ENCODE assay signal across 22 cellular contexts in genomic region chr12:89559753-89560152, GRCh38. TPM values are rescaled to one million over a fixed set of nuclear protein-coding genes. Genes with fewer than 3 reads are reported as not detected.
A peak's percentile ranks its signal among the peaks of the same experiment; 100 is the strongest.
DNase-seq lines count a peak whose midpoint lies in the region; ATAC-seq and TF ChIP-seq lines count a peak whose summit lies in the region.
"Had no signal": no experiment of that assay in that cellular context is flagged by ENCODE, and none has a peak within 500 bp of the region (broad histone marks: within the 10 kb centered on the region; RNA-seq: fewer than 3 reads in every experiment).

No MANE protein-coding gene starts in this region.

- POLR2A ChIA-PET in CD8-positive, alpha-beta T cell (lab: Charles Lee) = no interaction called here
- POLR2A ChIA-PET in HCT116 (lab: Charles Lee) = no interaction called here

- H3K4me1 ChIP-seq in CD8-positive, alpha-beta T cell (ENCODE audit: insufficient read depth, low read length) = no peaks in the 10 kb centered on the region
- H3K4me1 ChIP-seq in HCT116 (ENCODE audit: control insufficient read depth in 1 of 2, insufficient read depth in 2 of 2, low read length in 2 of 2) = peaks cover 5 to 15% of the 10 kb centered on the region in 2 experiments; a peak in 3 of 4 replicates
- H3K4me1 ChIP-seq: BLaER1 treated with 17β-estradiol and CSF1 and Interleukin-3, amounts not matched to agents 10 nM and 100 nM had no signal

- RAD21 ChIA-PET in HCT116 (lab: Charles Lee; ENCODE audit: low non-redundant PET in 1 of 2, low total read pairs in 2 of 2, uncharacterized antibody in 2 of 2, unreplicated experiment in 2 of 2) = no interaction called here

- no peaks in the 10 kb centered on the region for H3K36me3 ChIP-seq in CD8-positive, alpha-beta T cell (ENCODE audit: insufficient read depth, low read length)
- H3K36me3 ChIP-seq in HCT116 (ENCODE audit: control insufficient read depth in 1 of 2, insufficient read depth in 2 of 2, low read length in 2 of 2) = no peaks in the 10 kb centered on the region
- H3K36me3 ChIP-seq: BLaER1 treated with 17β-estradiol and CSF1 and Interleukin-3, amounts not matched to agents 10 nM and 100 nM had no signal

- no peaks in the 10 kb centered on the region for H3K9me2 ChIP-seq in HCT116 (ENCODE audit: insufficient read depth)

- no TSS peak for BruUV-seq in HCT116 (replicated peaks; lab: Mats Ljungman, UMichigan)

- no peak for DNase-seq in CD8-positive, alpha-beta T cell
- DNase-seq in HCT116 (ENCODE audit: low read depth, low spot score) = no peak
- peak; percentile 70 for DNase-seq in islet precursor cell
- no peak for DNase-seq in posterior cingulate gyrus
- no peak for DNase-seq in ACHN
- DNase-seq: 8988T; AML-193; CD4-positive, alpha-beta T cell; CD8-positive, alpha-beta memory T cell; COR-L47; DMS 273 treated with DMSO at 0.1 percent for 48 hours; DMS153; DMS53; DMS79; DND-41; EL; GDM1 had no signal

- no peaks in the 10 kb centered on the region for H3K4me1 Mint-ChIP-seq in CD8-positive, alpha-beta T cell (ENCODE audit: low read depth)
- H3K4me1 Mint-ChIP-seq: B cell; CD8-positive, alpha-beta memory T cell had no signal

- no peak overlapping the region for H3K9ac ChIP-seq in HCT116 (ENCODE audit: low read length)
- H3K9ac ChIP-seq: BLaER1 treated with 17β-estradiol and CSF1 and Interleukin-3, amounts not matched to agents 10 nM and 100 nM had no signal

- no peaks in the 10 kb centered on the region for H3K9me3 ChIP-seq in CD8-positive, alpha-beta T cell (ENCODE audit: low read length)
- H3K9me3 ChIP-seq in HCT116 (ENCODE audit: control insufficient read depth in 1 of 2, insufficient read depth in 1 of 2, low read depth in 1 of 2, low read length in 2 of 2) = no peaks in the 10 kb centered on the region
- H3K9me3 ChIP-seq: BLaER1 treated with 17β-estradiol and CSF1 and Interleukin-3, amounts not matched to agents 10 nM and 100 nM had no signal

- no peaks in the 10 kb centered on the region for H4K20me1 ChIP-seq in HCT116 (ENCODE audit: insufficient read depth)
- H4K20me1 ChIP-seq: BLaER1 treated with 17β-estradiol and CSF1 and Interleukin-3, amounts not matched to agents 10 nM and 100 nM had no signal

- CTCF ChIA-PET in CD8-positive, alpha-beta T cell (lab: Charles Lee) = interaction anchor here (0.9 to 3.1 kb wide), 2 partner anchors 16 to 98 kb away, joined by 4 to 16 read pairs; no protein-coding TSS in a partner anchor
- CTCF ChIA-PET in HCT116 (lab: Charles Lee) = no interaction called here

- H3K9me3 Mint-ChIP-seq in CD8-positive, alpha-beta T cell = no peaks in the 10 kb centered on the region
- H3K9me3 Mint-ChIP-seq: CD4-positive, alpha-beta T cell; CD8-positive, alpha-beta memory T cell had no signal

- H3K4me2 ChIP-seq in HCT116 (ENCODE audit: low read length) = no peak overlapping the region
- H3K4me2 ChIP-seq: BLaER1 treated with 17β-estradiol and CSF1 and Interleukin-3, amounts not matched to agents 10 nM and 100 nM had no signal

- in situ Hi-C loops in ACHN (cut with HindIII; ENCODE audit: low pct_ligation_motif_present, low pct_unique_long_range_greater_than_20kb, low sequenced_read_pairs) = no loop called here

- no peak for ATAC-seq in CD8-positive, alpha-beta T cell
- ATAC-seq in HCT116 = no peak
- no peak for ATAC-seq in HG03108 (IDR thresholded peaks at IDR 0.05; ENCODE audit: unreplicated experiment)
- ATAC-seq: GM12878 had no signal

- no peaks in the 10 kb centered on the region for H3K36me3 Mint-ChIP-seq in CD8-positive, alpha-beta T cell

- H3K4me3 ChIP-seq in CD8-positive, alpha-beta T cell (ENCODE audit: low read depth, low read length) = no peak overlapping the region
- H3K4me3 ChIP-seq in HCT116 (replicated peaks in 1 of 2; ENCODE audit: low read depth in 1 of 2, low read length in 2 of 2) = no peak overlapping the region
- H3K4me3 ChIP-seq: BLaER1 treated with 17β-estradiol and CSF1 and Interleukin-3, amounts not matched to agents 10 nM and 100 nM; GM12878 had no signal

- H3K79me2 ChIP-seq in HCT116 (ENCODE audit: insufficient read depth, low read length) = no peaks in the 10 kb centered on the region

- H3K27ac Mint-ChIP-seq in CD8-positive, alpha-beta T cell = peak overlapping the region; percentile 8
- H3K27ac Mint-ChIP-seq: B cell; CD4-positive, alpha-beta T cell; CD8-positive, alpha-beta memory T cell had no signal

- H3K27me3 Mint-ChIP-seq in CD8-positive, alpha-beta T cell (ENCODE audit: low read depth) = no peaks in the 10 kb centered on the region
- H3K27me3 Mint-ChIP-seq: CD4-positive, alpha-beta T cell; CD8-positive, alpha-beta memory T cell had no signal

- no peaks in the 10 kb centered on the region for H3K27me3 ChIP-seq in CD8-positive, alpha-beta T cell (ENCODE audit: insufficient read depth, low read length)
- no peaks in the 10 kb centered on the region for H3K27me3 ChIP-seq in HCT116 (ENCODE audit: insufficient read depth, low read length)
- H3K27me3 ChIP-seq: BLaER1 treated with 17β-estradiol and CSF1 and Interleukin-3, amounts not matched to agents 10 nM and 100 nM had no signal

- TF ChIP-seq RAD21 in HCT116 (IDR thresholded peaks at IDR 0.05; ENCODE audit: low read depth) = no peak

- TF ChIP-seq POLR2A in HCT116 (IDR thresholded peaks at IDR 0.05; ENCODE audit: borderline replicate concordance, extremely low read depth, insufficient read depth, insufficient read length) = no peak

- no peak overlapping the region for H3K27ac ChIP-seq in CD8-positive, alpha-beta T cell (ENCODE audit: low read depth, low read length)
- no peak overlapping the region for H3K27ac ChIP-seq in HCT116 (ENCODE audit: low read depth, low read length)
- H3K27ac ChIP-seq: BLaER1 treated with 17β-estradiol and CSF1 and Interleukin-3, amounts not matched to agents 10 nM and 100 nM; C4-2B had no signal

- H3K4me3 Mint-ChIP-seq in CD8-positive, alpha-beta T cell = no peak overlapping the region
- H3K4me3 Mint-ChIP-seq: B cell; CD4-positive, alpha-beta T cell; CD8-positive, alpha-beta memory T cell had no signal

- intact Hi-C loops in CD8-positive, alpha-beta T cell (cut with DNase I, micrococcal nuclease) = no loop called here
- intact Hi-C loops in HCT116 (cut with micrococcal nuclease) = no loop called here
- intact Hi-C loops in posterior cingulate gyrus (cut with DNase I) = no loop called here

- H2AFZ ChIP-seq in HCT116 (ENCODE audit: low read depth, low read length, poor library complexity, severe bottlenecking) = no peak overlapping the region

- no peak for TF ChIP-seq CTCF in CD8-positive, alpha-beta T cell (IDR thresholded peaks at IDR 0.05)
- TF ChIP-seq CTCF in HCT116 (IDR thresholded peaks at IDR 0.05 in 2 of 3, conservative IDR thresholded peaks at IDR 0.05 in 1 of 3; ENCODE audit: borderline replicate concordance in 1 of 3, insufficient read depth in 1 of 3, low read depth in 2 of 3, low read length in 2 of 3) = no peak

TF ChIP-seq in HCT116, 20 proteins besides CTCF, POLR2A, EP300 and RAD21:
- TF ChIP-seq SRF (IDR thresholded peaks at IDR 0.05; ENCODE audit: low read depth) (no peak), TCF7L2 (IDR thresholded peaks at IDR 0.05; ENCODE audit: borderline replicate concordance, extremely low read depth, insufficient read depth, insufficient read length) (peak; percentile 51)

RNA-seq across cellular contexts. Expression of gene POC1B, which starts 33.9 kb away (rescaled TPM):
- total RNA-seq in CD8-positive, alpha-beta T cell = 10 to 100 TPM in 1 of 2 experiments, 1 to 10 TPM in 1; 9.3 to 14.2 TPM
- total RNA-seq in HCT116 (2021; ENCODE audit: unreplicated experiment) = 14.3 TPM
- polyA plus RNA-seq in HCT116 (2012) = 7.2 and 8.6 TPM in 2 replicates

RNA-seq across cellular contexts. Expression of gene GALNT4, which starts 35.2 kb away (rescaled TPM):
- total RNA-seq in CD8-positive, alpha-beta T cell = 1 to 10 TPM; 4.6 to 5.3 TPM
- total RNA-seq in HCT116 (2021; ENCODE audit: unreplicated experiment) = 2.8 TPM
- polyA plus RNA-seq in HCT116 (2012) = 0.60 and 0.77 TPM in 2 replicates
